Comparison of ENCODE assay signal across 18 cellular contexts in genomic region chr12:24560192-24560591, GRCh38.
DNase-seq lines count a peak whose midpoint lies in the region; ATAC-seq and TF ChIP-seq lines count a peak whose summit lies in the region.
"Had no signal": no experiment of that assay in that cellular context is flagged by ENCODE, and none has a peak within 500 bp of the region (broad histone marks: within the 10 kb centered on the region; RNA-seq: fewer than 3 reads in every experiment).

No MANE protein-coding gene starts in this region.

- no peaks in the 10 kb centered on the region; the same call in 1 of the 2 replicates for H3F3A ChIP-seq in GM23338 (replicated peaks; ENCODE audit: low read depth)

- peak overlapping the region; percentile 92 for H3K4me2 ChIP-seq in GM23338

- H3K36me3 ChIP-seq in GM23338 (ENCODE audit: insufficient read depth) (no peaks in the 10 kb centered on the region), psoas muscle (ENCODE audit: insufficient read depth in 1 of 2, low read depth in 1 of 2) (no peaks in the 10 kb centered on the region)

- H3K9me3 ChIP-seq in psoas muscle, result no peaks in the 10 kb centered on the region
- H3K9me3 ChIP-seq: testis had no signal

- H3K27ac ChIP-seq in GM23338 (ENCODE audit: low read depth) (no peak overlapping the region), psoas muscle (no peak overlapping the region)

- H3K9me2 ChIP-seq in GM23338 (ENCODE audit: insufficient read depth), result no peaks in the 10 kb centered on the region

- H3K36me3 Mint-ChIP-seq in GM23338 (ENCODE audit: low read depth), result no peaks in the 10 kb centered on the region
- H3K36me3 Mint-ChIP-seq in activated B cell treated with CpG ODN at 0.5 μM for 24 hours (ENCODE audit: low read depth), result peaks cover 7% of the 10 kb centered on the region
- H3K36me3 Mint-ChIP-seq in glutamatergic neuron (ENCODE audit: unreplicated experiment), result no peaks in the 10 kb centered on the region

- H4K20me1 ChIP-seq in GM23338 (replicated peaks; ENCODE audit: insufficient read depth), result no peaks in the 10 kb centered on the region

- peaks cover 40% of the 10 kb centered on the region for H3K27me3 ChIP-seq in GM23338 (ENCODE audit: insufficient read depth)
- peaks cover 0 to 29% (median 7%) of the 10 kb centered on the region in 3 donors for H3K27me3 ChIP-seq in psoas muscle (ENCODE audit: insufficient read depth in 3 of 3, low read length in 2 of 3)
- H3K27me3 ChIP-seq: testis had no signal

- H3K9me3 Mint-ChIP-seq in GM23338, result no peaks in the 10 kb centered on the region
- no peaks in the 10 kb centered on the region for H3K9me3 Mint-ChIP-seq in activated B cell treated with CpG ODN at 0.5 μM for 24 hours
- H3K9me3 Mint-ChIP-seq in glutamatergic neuron (ENCODE audit: unreplicated experiment), result peaks cover 17% of the 10 kb centered on the region
- H3K9me3 Mint-ChIP-seq: activated T-cell treated with anti-CD3 and anti-CD28 coated beads, Interleukin-2, amount 50 U/mL, for 24 hours; HFFc6 had no signal

- peaks cover 32% of the 10 kb centered on the region for H3K27me3 Mint-ChIP-seq in GM23338 (ENCODE audit: insufficient read depth, low read depth, poor library complexity)
- H3K27me3 Mint-ChIP-seq in activated B cell treated with CpG ODN at 0.5 μM for 24 hours, result peaks cover 20% of the 10 kb centered on the region
- peaks cover 18% of the 10 kb centered on the region for H3K27me3 Mint-ChIP-seq in glutamatergic neuron (ENCODE audit: unreplicated experiment)

- ATAC-seq in GM23338 (no peak), activated B cell treated with CpG ODN at 0.5 μM for 24 hours (ENCODE audit: low read depth) (no peak), psoas muscle (no peak), HG03025 (IDR thresholded peaks at IDR 0.05; ENCODE audit: low FRiP score, unreplicated experiment) (no peak)
- ATAC-seq: Panc1 had no signal

- intact Hi-C loops in activated B cell treated with CpG ODN at 0.5 μM for 24 hours (cut with micrococcal nuclease), result loop anchor here (2.0 to 5.0 kb wide), 4 partner anchors 147 to 288 kb away; no protein-coding TSS in a partner anchor
- intact Hi-C loops in psoas muscle (cut with DNase I), result no loop called here

- no peak overlapping the region for H3K27ac Mint-ChIP-seq in GM23338
- no peak overlapping the region for H3K27ac Mint-ChIP-seq in activated B cell treated with CpG ODN at 0.5 μM for 24 hours
- peak overlapping the region; percentile 4 for H3K27ac Mint-ChIP-seq in glutamatergic neuron (ENCODE audit: unreplicated experiment)
- H3K27ac Mint-ChIP-seq: activated T-cell treated with anti-CD3 and anti-CD28 coated beads, Interleukin-2, amount 50 U/mL, for 24 hours; HFFc6 had no signal

- DNase-seq in GM23338 (ENCODE audit: low spot score) (no peak), activated B cell treated with CpG ODN at 0.5 μM for 24 hours (no peak), glutamatergic neuron (no peak), psoas muscle (no peak), NCI-H2171 (lab: John Stamatoyannopoulos, UW) (no peak), MV-4-11 (lab: John Stamatoyannopoulos, UW) (no peak)
- no peak for DNase-seq in activated CD8-positive, alpha-beta memory T cell treated with anti-CD3 and anti-CD28 coated beads for 24 hours
- DNase-seq: activated CD4-positive, alpha-beta T cell treated with anti-CD3 and anti-CD28 coated beads for 4 hours; activated T-cell treated with anti-CD3 and anti-CD28 coated beads, Interleukin-2, amount 50 U/mL, for 24 hours; effector CD4-positive, alpha-beta T cell; HFFc6; NCI-H1105 treated with DMSO at 0.1 percent for 48 hours; NCI-H446; occipital lobe; testis had no signal

- peak overlapping the region; percentile 96; the same call in 2 of the 3 replicates for H3K4me3 Mint-ChIP-seq in GM23338
- peak overlapping the region; percentile 87 for H3K4me3 Mint-ChIP-seq in activated B cell treated with CpG ODN at 0.5 μM for 24 hours
- H3K4me3 Mint-ChIP-seq in glutamatergic neuron (ENCODE audit: unreplicated experiment), result peak overlapping the region; percentile 93
- H3K4me3 Mint-ChIP-seq: HFFc6 had no signal

- no peak for TF ChIP-seq CTCF in GM23338 (conservative IDR thresholded peaks at IDR 0.05; ENCODE audit: low read depth in 2 of 2)
- no peak for TF ChIP-seq CTCF in activated B cell treated with CpG ODN at 0.5 μM for 24 hours (IDR thresholded peaks at IDR 0.05)
- TF ChIP-seq CTCF in glutamatergic neuron (IDR thresholded peaks at IDR 0.05; ENCODE audit: partially characterized antibody, unreplicated experiment), result no peak
- TF ChIP-seq CTCF in psoas muscle (IDR thresholded peaks at IDR 0.05), result no peak

- no peak overlapping the region for H2AFZ ChIP-seq in GM23338

- POLR2A ChIA-PET in activated B cell treated with CpG ODN at 0.5 μM for 24 hours (lab: Charles Lee), result interaction anchor here (0.8 kb wide), 1 partner anchor 169 kb away, joined by 5 read pairs; no protein-coding TSS in a partner anchor

- CTCF ChIA-PET in activated B cell treated with CpG ODN at 0.5 μM for 24 hours (lab: Charles Lee), result no interaction called here

- H3K4me1 Mint-ChIP-seq in GM23338 (peaks cover 54% of the 10 kb centered on the region), activated B cell treated with CpG ODN at 0.5 μM for 24 hours (peaks cover 28% of the 10 kb centered on the region), glutamatergic neuron (ENCODE audit: low read depth, unreplicated experiment) (peaks cover 15% of the 10 kb centered on the region)

- peaks cover 44% of the 10 kb centered on the region for H3K4me1 ChIP-seq in GM23338 (ENCODE audit: insufficient read depth)
- H3K4me1 ChIP-seq in psoas muscle, result peaks cover 5% of the 10 kb centered on the region

- H3K79me2 ChIP-seq in GM23338 (replicated peaks; ENCODE audit: insufficient read depth), result no peaks in the 10 kb centered on the region

- peak overlapping the region; percentile 89; the same call in 1 of the 2 replicates for H3K4me3 ChIP-seq in GM23338
- peak overlapping the region; percentile 70 for H3K4me3 ChIP-seq in psoas muscle
- H3K4me3 ChIP-seq: lung, testis had no signal

TF ChIP-seq in GM23338, 12 proteins besides CTCF, POLR2A, EP300 and RAD21:
- TF ChIP-seq STAT1 (IDR thresholded peaks at IDR 0.05; ENCODE audit: unreplicated experiment), result no peak
